9 cellular contexts compared by ENCODE assay signal in genomic region chrX:39121903-39122302, GRCh38.
"Had no signal": no experiment of that assay in that cellular context is flagged by ENCODE, and none has a peak within 500 bp of the region (broad histone marks: within the 10 kb centered on the region; RNA-seq: fewer than 3 reads in every experiment).

No MANE protein-coding gene starts in this region.

- ATAC-seq: K562 had no signal

- H3K4me3 ChIP-seq: GM23248, K562 had no signal

- FAIRE-seq: H54, HTR-8/SVneo, K562 had no signal

- DNase-seq: GM23248, GOT3, H9, HCEC 1CT, IMR-90, KG1 had no signal
